In genomic region chr22:41532908-41533825, GRCh38 we compare ENCODE assay signal across 1 cellular context.
TF ChIP-seq lines count a peak whose summit lies in the region.

No MANE protein-coding gene starts in this region.

TF ChIP-seq in HepG2, 621 proteins besides CTCF, POLR2A, EP300 and RAD21 (continued from another document and continues in another):
- TF ChIP-seq DMTF1 (CRISPR knock-in tag; IDR thresholded peaks at IDR 0.05): no peak
- no peak for TF ChIP-seq FUBP1 (CRISPR knock-in tag; IDR thresholded peaks at IDR 0.05; ENCODE audit: borderline replicate concordance)
- TF ChIP-seq, protein P1, sequence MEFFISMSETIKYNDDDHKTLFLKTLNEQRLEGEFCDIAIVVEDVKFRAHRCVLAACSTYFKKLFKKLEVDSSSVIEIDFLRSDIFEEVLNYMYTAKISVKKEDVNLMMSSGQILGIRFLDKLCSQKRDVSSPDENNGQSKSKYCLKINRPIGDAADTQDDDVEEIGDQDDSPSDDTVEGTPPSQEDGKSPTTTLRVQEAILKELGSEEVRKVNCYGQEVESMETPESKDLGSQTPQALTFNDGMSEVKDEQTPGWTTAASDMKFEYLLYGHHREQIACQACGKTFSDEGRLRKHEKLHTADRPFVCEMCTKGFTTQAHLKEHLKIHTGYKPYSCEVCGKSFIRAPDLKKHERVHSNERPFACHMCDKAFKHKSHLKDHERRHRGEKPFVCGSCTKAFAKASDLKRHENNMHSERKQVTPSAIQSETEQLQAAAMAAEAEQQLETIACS (CRISPR knock-in tag; IDR thresholded peaks at IDR 0.05): no peak
- no peak for TF ChIP-seq PAWR (CRISPR knock-in tag; IDR thresholded peaks at IDR 0.05; ENCODE audit: borderline replicate concordance)
- peak; percentile 35; the same call in 1 of the 2 replicates for TF ChIP-seq ZNF605 (CRISPR knock-in tag; IDR thresholded peaks at IDR 0.05)
- no peak for TF ChIP-seq ZBTB7B (CRISPR knock-in tag; IDR thresholded peaks at IDR 0.05)
- TF ChIP-seq ZNF616 (CRISPR knock-in tag; IDR thresholded peaks at IDR 0.05; ENCODE audit: low read depth): no peak
- no peak for TF ChIP-seq ZNF317 (CRISPR knock-in tag; IDR thresholded peaks at IDR 0.05)
- TF ChIP-seq TEAD3 (CRISPR knock-in tag; optimal IDR thresholded peaks at IDR 0.05; ENCODE audit: borderline replicate concordance): peak; percentile 24
- no peak for TF ChIP-seq KLF12 (CRISPR knock-in tag; IDR thresholded peaks at IDR 0.05; ENCODE audit: borderline replicate concordance)
- no peak for TF ChIP-seq ZNF790 (CRISPR knock-in tag; IDR thresholded peaks at IDR 0.05; ENCODE audit: borderline replicate concordance)
- no peak for TF ChIP-seq ZNF3 (CRISPR knock-in tag; IDR thresholded peaks at IDR 0.05)
- TF ChIP-seq KDM3A (CRISPR knock-in tag; IDR thresholded peaks at IDR 0.05; ENCODE audit: low read depth): no peak
- TF ChIP-seq ZSCAN20 (CRISPR knock-in tag; IDR thresholded peaks at IDR 0.05; ENCODE audit: borderline replicate concordance): no peak
- TF ChIP-seq ZNF263 (CRISPR knock-in tag; IDR thresholded peaks at IDR 0.05): peak; percentile 13; the same call in 1 of the 2 replicates
- TF ChIP-seq HOMEZ (CRISPR knock-in tag; IDR thresholded peaks at IDR 0.05; ENCODE audit: low read depth): no peak
- TF ChIP-seq ZFYVE20 (CRISPR knock-in tag; IDR thresholded peaks at IDR 0.05; ENCODE audit: borderline replicate concordance, low read depth): no peak
- TF ChIP-seq RBFOX2 (IDR thresholded peaks at IDR 0.05; ENCODE audit: low read depth, low read length): no peak
- no peak for TF ChIP-seq FOXP4 (CRISPR knock-in tag; IDR thresholded peaks at IDR 0.05)
- TF ChIP-seq EHMT2 (IDR thresholded peaks at IDR 0.05; ENCODE audit: borderline replicate concordance, low read depth, low read length): no peak
- TF ChIP-seq CHCHD3 (CRISPR knock-in tag; IDR thresholded peaks at IDR 0.05): no peak
- TF ChIP-seq, protein P2, sequence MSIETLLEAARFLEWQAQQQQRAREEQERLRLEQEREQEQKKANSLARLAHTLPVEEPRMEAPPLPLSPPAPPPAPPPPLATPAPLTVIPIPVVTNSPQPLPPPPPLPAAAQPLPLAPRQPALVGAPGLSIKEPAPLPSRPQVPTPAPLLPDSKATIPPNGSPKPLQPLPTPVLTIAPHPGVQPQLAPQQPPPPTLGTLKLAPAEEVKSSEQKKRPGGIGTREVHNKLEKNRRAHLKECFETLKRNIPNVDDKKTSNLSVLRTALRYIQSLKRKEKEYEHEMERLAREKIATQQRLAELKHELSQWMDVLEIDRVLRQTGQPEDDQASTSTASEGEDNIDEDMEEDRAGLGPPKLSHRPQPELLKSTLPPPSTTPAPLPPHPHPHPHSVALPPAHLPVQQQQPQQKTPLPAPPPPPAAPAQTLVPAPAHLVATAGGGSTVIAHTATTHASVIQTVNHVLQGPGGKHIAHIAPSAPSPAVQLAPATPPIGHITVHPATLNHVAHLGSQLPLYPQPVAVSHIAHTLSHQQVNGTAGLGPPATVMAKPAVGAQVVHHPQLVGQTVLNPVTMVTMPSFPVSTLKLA (IDR thresholded peaks at IDR 0.05): no peak
- no peak for TF ChIP-seq ZNF121 (CRISPR knock-in tag; IDR thresholded peaks at IDR 0.05)
- TF ChIP-seq, protein P3, sequence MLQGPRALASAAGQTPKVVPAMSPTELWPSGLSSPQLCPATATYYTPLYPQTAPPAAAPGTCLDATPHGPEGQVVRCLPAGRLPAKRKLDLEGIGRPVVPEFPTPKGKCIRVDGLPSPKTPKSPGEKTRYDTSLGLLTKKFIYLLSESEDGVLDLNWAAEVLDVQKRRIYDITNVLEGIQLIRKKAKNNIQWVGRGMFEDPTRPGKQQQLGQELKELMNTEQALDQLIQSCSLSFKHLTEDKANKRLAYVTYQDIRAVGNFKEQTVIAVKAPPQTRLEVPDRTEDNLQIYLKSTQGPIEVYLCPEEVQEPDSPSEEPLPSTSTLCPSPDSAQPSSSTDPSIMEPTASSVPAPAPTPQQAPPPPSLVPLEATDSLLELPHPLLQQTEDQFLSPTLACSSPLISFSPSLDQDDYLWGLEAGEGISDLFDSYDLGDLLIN (CRISPR knock-in tag; IDR thresholded peaks at IDR 0.05; ENCODE audit: borderline replicate concordance): no peak
- no peak for TF ChIP-seq ZNF792 (CRISPR knock-in tag; IDR thresholded peaks at IDR 0.05)
- TF ChIP-seq SYNCRIP (IDR thresholded peaks at IDR 0.05; ENCODE audit: insufficient read depth, low read depth, low read length): no peak
- TF ChIP-seq ZFP90 (CRISPR knock-in tag; IDR thresholded peaks at IDR 0.05; ENCODE audit: borderline replicate concordance): no peak
- TF ChIP-seq MTERF4 (CRISPR knock-in tag; IDR thresholded peaks at IDR 0.05): no peak
- no peak for TF ChIP-seq ZFY (CRISPR knock-in tag; IDR thresholded peaks at IDR 0.05)
- TF ChIP-seq, protein P4, sequence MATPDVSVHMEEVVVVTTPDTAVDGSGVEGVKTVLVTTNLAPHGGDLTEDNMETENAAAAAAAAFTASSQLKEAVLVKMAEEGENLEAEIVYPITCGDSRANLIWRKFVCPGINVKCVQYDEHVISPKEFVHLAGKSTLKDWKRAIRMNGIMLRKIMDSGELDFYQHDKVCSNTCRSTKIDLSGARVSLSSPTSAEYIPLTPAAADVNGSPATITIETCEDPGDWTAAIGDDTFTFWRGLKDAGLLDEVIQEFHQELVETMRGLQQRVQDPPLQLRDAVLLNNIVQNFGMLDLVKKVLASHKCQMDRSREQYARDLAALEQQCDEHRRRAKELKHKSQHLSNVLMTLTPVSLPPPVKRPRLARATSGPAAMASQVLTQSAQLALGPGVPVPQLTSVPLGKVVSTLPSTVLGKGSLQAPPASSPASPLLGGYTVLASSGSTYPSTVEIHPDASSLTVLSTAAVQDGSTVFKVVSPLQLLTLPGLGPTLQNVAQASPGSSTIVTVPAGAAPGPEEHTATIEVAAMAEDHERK (CRISPR knock-in tag; IDR thresholded peaks at IDR 0.05; ENCODE audit: low read depth): no peak
- 0 out of 2 replicates have a peak, but pooled peaks have one; percentile 52 for TF ChIP-seq ZNF256 (CRISPR knock-in tag; conservative IDR thresholded peaks at IDR 0.05)
- no peak for TF ChIP-seq TCF12 (IDR thresholded peaks at IDR 0.05)
- no peak for TF ChIP-seq TCF12 (CRISPR knock-in tag; IDR thresholded peaks at IDR 0.05)
- peak; percentile 68; the same call in 1 of the 2 replicates for TF ChIP-seq HNF1B (CRISPR knock-in tag; IDR thresholded peaks at IDR 0.05)
- TF ChIP-seq, protein P5, sequence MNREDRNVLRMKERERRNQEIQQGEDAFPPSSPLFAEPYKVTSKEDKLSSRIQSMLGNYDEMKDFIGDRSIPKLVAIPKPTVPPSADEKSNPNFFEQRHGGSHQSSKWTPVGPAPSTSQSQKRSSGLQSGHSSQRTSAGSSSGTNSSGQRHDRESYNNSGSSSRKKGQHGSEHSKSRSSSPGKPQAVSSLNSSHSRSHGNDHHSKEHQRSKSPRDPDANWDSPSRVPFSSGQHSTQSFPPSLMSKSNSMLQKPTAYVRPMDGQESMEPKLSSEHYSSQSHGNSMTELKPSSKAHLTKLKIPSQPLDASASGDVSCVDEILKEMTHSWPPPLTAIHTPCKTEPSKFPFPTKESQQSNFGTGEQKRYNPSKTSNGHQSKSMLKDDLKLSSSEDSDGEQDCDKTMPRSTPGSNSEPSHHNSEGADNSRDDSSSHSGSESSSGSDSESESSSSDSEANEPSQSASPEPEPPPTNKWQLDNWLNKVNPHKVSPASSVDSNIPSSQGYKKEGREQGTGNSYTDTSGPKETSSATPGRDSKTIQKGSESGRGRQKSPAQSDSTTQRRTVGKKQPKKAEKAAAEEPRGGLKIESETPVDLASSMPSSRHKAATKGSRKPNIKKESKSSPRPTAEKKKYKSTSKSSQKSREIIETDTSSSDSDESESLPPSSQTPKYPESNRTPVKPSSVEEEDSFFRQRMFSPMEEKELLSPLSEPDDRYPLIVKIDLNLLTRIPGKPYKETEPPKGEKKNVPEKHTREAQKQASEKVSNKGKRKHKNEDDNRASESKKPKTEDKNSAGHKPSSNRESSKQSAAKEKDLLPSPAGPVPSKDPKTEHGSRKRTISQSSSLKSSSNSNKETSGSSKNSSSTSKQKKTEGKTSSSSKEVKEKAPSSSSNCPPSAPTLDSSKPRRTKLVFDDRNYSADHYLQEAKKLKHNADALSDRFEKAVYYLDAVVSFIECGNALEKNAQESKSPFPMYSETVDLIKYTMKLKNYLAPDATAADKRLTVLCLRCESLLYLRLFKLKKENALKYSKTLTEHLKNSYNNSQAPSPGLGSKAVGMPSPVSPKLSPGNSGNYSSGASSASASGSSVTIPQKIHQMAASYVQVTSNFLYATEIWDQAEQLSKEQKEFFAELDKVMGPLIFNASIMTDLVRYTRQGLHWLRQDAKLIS (CRISPR knock-in tag; IDR thresholded peaks at IDR 0.05): no peak
- no peak for TF ChIP-seq TFDP2 (CRISPR knock-in tag; IDR thresholded peaks at IDR 0.05)
- TF ChIP-seq ZNF614 (CRISPR knock-in tag; IDR thresholded peaks at IDR 0.05; ENCODE audit: borderline replicate concordance): 0 out of 2 replicates have a peak, but pooled peaks have one; percentile 28
